ENCODE assay signal across 19 cellular contexts in the genomic region with DNA sequence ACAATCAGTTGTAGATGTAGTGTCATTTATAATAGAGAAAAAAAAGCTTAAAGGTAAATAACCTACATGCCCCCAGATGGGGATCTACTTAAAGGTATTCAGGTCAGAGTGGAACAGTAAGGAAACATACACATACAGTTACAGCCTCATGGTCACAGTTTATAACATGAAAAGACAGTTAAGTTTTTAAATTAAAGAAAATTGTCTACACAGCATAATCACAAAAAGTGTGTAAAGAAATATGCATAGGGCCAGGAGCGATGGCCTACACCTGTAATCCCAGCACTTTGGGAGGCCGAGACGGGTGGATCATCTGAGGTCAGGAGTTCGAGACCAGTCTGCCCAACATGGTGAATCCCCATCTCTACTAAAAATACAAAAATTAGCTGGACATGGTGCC. TPM values are rescaled to one million over a fixed set of nuclear protein-coding genes. Genes with fewer than 3 reads are reported as not detected.
DNase-seq lines count a peak whose midpoint lies in the region; ATAC-seq, FAIRE-seq and TF ChIP-seq lines count a peak whose summit lies in the region.
"Had no signal": no experiment of that assay in that cellular context is flagged by ENCODE, and none has a peak within 500 bp of the region (broad histone marks: within the 10 kb centered on the region; RNA-seq: fewer than 3 reads in every experiment).

No MANE protein-coding gene starts in this region.

- TF ChIP-seq CTCF in PC-3 (conservative IDR thresholded peaks at IDR 0.05; ENCODE audit: low read depth, low read length) (no peak), HepG2 (CRISPR knock-in tag; IDR thresholded peaks at IDR 0.05) (no peak)

- CTCF ChIA-PET in PC-3 (lab: Charles Lee) (no interaction called here), HepG2 (lab: Yijun Ruan, JAX; ENCODE audit: low intra/inter-chr PET ratio, low total read pairs) (no interaction called here)

- POLR2A ChIA-PET in PC-3 (lab: Charles Lee; ENCODE audit: unreplicated experiment) = no interaction called here
- POLR2A ChIA-PET in HepG2 (lab: Yijun Ruan, JAX) = no interaction called here

- no peaks in the 10 kb centered on the region for H3K36me3 ChIP-seq in PC-3 (ENCODE audit: low read depth, low read length)
- no peaks in the 10 kb centered on the region for H3K36me3 ChIP-seq in esophagus (ENCODE audit: control insufficient read depth in 2 of 2, insufficient read depth in 2 of 2, low read length in 1 of 2)
- no peaks in the 10 kb centered on the region for H3K36me3 ChIP-seq in HepG2 (replicated peaks in 1 of 2; ENCODE audit: control insufficient read depth in 1 of 2, insufficient read depth in 2 of 2, low read length in 2 of 2)

- ATAC-seq in PC-3 (no peak), HepG2 (no peak), GM21576 (IDR thresholded peaks at IDR 0.05; ENCODE audit: unreplicated experiment) (no peak)

- no peak for TF ChIP-seq RAD21 in HepG2 (CRISPR knock-in tag; IDR thresholded peaks at IDR 0.05)

- H3K9me2 ChIP-seq in PC-3 (replicated peaks; ENCODE audit: low read length) = no peaks in the 10 kb centered on the region

- WGBS in esophagus, 2 donors = 92 to 96% methylated on average over 4 of the region's 4 CpGs
- 57% methylated on average over 4 of the region's 4 CpGs for WGBS in HepG2 (ENCODE audit: low lambda C conversion rate)

- FAIRE-seq in HepG2 (lab: Jason Lieb, UNC) (no peak), H54 (lab: Jason Lieb, UNC) (no peak)
- FAIRE-seq: A204.1, D721Med, G401.6, GM12891, GM19239 had no signal

- no TSS peak for BruUV-seq in PC-3 (replicated peaks; lab: Mats Ljungman, UMichigan)
- no TSS peak for BruUV-seq in HepG2 (replicated peaks; lab: Mats Ljungman, UMichigan)

- peaks cover 5% of the 10 kb centered on the region for H3F3A ChIP-seq in PC-3 (ENCODE audit: low read length, unreplicated experiment)

- H3K9ac ChIP-seq in PC-3 (ENCODE audit: low read length) = peak overlapping the region; percentile 71; the same call in 1 of the 2 replicates
- H3K9ac ChIP-seq in HepG2 (ENCODE audit: insufficient read depth, low read depth, low read length) = no peak overlapping the region
- H3K9ac ChIP-seq: GM23248 had no signal

- H3K27me3 ChIP-seq in PC-3 (ENCODE audit: low read length) (no peaks in the 10 kb centered on the region), esophagus (ENCODE audit: control insufficient read depth in 1 of 2, insufficient read depth in 2 of 2, low read length in 2 of 2) (no peaks in the 10 kb centered on the region), HepG2 (ENCODE audit: control insufficient read depth in 1 of 2, insufficient read depth in 2 of 2, low read length in 2 of 2) (peaks cover 0 to 16% of the 10 kb centered on the region in 2 experiments; a peak in 2 of 5 replicates)

- H2AFZ ChIP-seq in PC-3 (ENCODE audit: low read length) = no peak overlapping the region
- H2AFZ ChIP-seq in HepG2 (ENCODE audit: low read length) = no peak overlapping the region
- H2AFZ ChIP-seq: GM23248 had no signal

- DNase-seq in PC-3 = no peak
- no peak for DNase-seq in HepG2 (ENCODE audit: low spot score)
- DNase-seq in H54 (ENCODE audit: insufficient read length, low spot score) = no peak
- DNase-seq: AML-193; Caco-2; CD4-positive, alpha-beta T cell; GM23248; HCEC 1CT; KBM-7 had no signal

- H3K27ac ChIP-seq in PC-3 (ENCODE audit: low read length) (peak overlapping the region; percentile 95), esophagus (ENCODE audit: low read depth in 2 of 2, low read length in 1 of 2) (peak overlapping the region; percentile 2 to 36), HepG2 (ENCODE audit: extremely low read length, insufficient read depth, low read length) (no peak overlapping the region)
- H3K27ac ChIP-seq: C4-2B, GM23248 had no signal

- H3K79me2 ChIP-seq in PC-3 (ENCODE audit: low read length) = peaks cover 12% of the 10 kb centered on the region
- no peaks in the 10 kb centered on the region for H3K79me2 ChIP-seq in HepG2 (ENCODE audit: insufficient read depth, low read length)

- in situ Hi-C loops in HepG2 (cut with HindIII; ENCODE audit: extremely low pct_ligation_motif_present, low pct_unique_long_range_greater_than_20kb) = no loop called here

- intact Hi-C loops in PC-3 (cut with micrococcal nuclease) (no loop called here), HepG2 (cut with micrococcal nuclease; ENCODE audit: unreplicated experiment) (no loop called here)

- no peak for TF ChIP-seq EP300 in HepG2 (IDR thresholded peaks at IDR 0.05; ENCODE audit: low read depth in 2 of 2, low read length in 2 of 2)
- TF ChIP-seq EP300 in HepG2 (CRISPR knock-in tag; IDR thresholded peaks at IDR 0.05; ENCODE audit: borderline replicate concordance) = no peak

- peaks cover 45% of the 10 kb centered on the region for H3K4me1 ChIP-seq in PC-3 (ENCODE audit: insufficient read depth, low read length)
- peaks cover 2 to 17% of the 10 kb centered on the region in 2 donors for H3K4me1 ChIP-seq in esophagus (ENCODE audit: control insufficient read depth in 2 of 2, insufficient read depth in 2 of 2, low read length in 1 of 2)
- peaks cover 34% of the 10 kb centered on the region for H3K4me1 ChIP-seq in HepG2 (ENCODE audit: insufficient read depth, low read length)

- H4K20me1 ChIP-seq in PC-3 (ENCODE audit: low read length) (no peaks in the 10 kb centered on the region), HepG2 (ENCODE audit: insufficient read depth, low read length) (no peaks in the 10 kb centered on the region)

- no peak overlapping the region for H3K4me3 ChIP-seq in PC-3 (ENCODE audit: low read length)
- H3K4me3 ChIP-seq in esophagus (ENCODE audit: low read depth in 1 of 2, low read length in 2 of 2) = no peak overlapping the region
- no peak overlapping the region for H3K4me3 ChIP-seq in HepG2 (replicated peaks in 1 of 3; ENCODE audit: insufficient read depth in 1 of 3, low read depth in 2 of 3, low read length in 3 of 3)
- H3K4me3 ChIP-seq: GM23248 had no signal

- H3K4me2 ChIP-seq in PC-3 (ENCODE audit: low read length) (peak overlapping the region; percentile 60; the same call in 1 of the 2 replicates), HepG2 (ENCODE audit: low read depth, low read length) (no peak overlapping the region)

- TF ChIP-seq POLR2A in HepG2 (IDR thresholded peaks at IDR 0.05; ENCODE audit: insufficient read depth in 1 of 2, low read depth in 2 of 2, low read length in 2 of 2) = no peak
- TF ChIP-seq POLR2A in H54 (IDR thresholded peaks at IDR 0.05; ENCODE audit: low read depth, low read length) = no peak

- no peaks in the 10 kb centered on the region for H3K9me3 ChIP-seq in PC-3 (ENCODE audit: low read length)
- H3K9me3 ChIP-seq in esophagus (ENCODE audit: control insufficient read depth in 2 of 2, insufficient read depth in 1 of 2, low read depth in 1 of 2, low read length in 1 of 2) = no peaks in the 10 kb centered on the region
- no peaks in the 10 kb centered on the region for H3K9me3 ChIP-seq in HepG2 (ENCODE audit: low read length)
- H3K9me3 ChIP-seq: Caco-2 had no signal

RNA-seq across cellular contexts. Expression of a gene that starts 6.8 kb away (rescaled TPM):
- total RNA-seq in PC-3 (2014; rRNA removed) (39.5 and 52.2 TPM in 2 replicates), HepG2 (2016; rRNA removed; fragmentation: Illumina TruSeq; extraction: Trizol) (0.15 and 0.18 TPM in 2 replicates)
- polyA plus RNA-seq in esophagus (100 to 1,000 TPM; 137 to 138 TPM), HepG2 (2011; rRNA removed) (0.07 and 0.17 TPM in 2 replicates)
- not detected in 2 replicates for total RNA-seq in HepG2 (2016; cell fraction: cytosol; rRNA removed; fragmentation: Illumina TruSeq; extraction: Trizol; ENCODE audit: low read depth)
- total RNA-seq in HepG2 (2016; cell fraction: insoluble cytoplasmic fraction; rRNA removed; fragmentation: Illumina TruSeq; extraction: Trizol) = 0.15 TPM in 1 of 2 replicates, not detected in the other
- total RNA-seq in HepG2 (2016; cell fraction: membrane; rRNA removed; fragmentation: Illumina TruSeq; extraction: Trizol) = 0.09 and 0.10 TPM in 2 replicates
- not detected in 2 replicates for total RNA-seq in HepG2 (2016; cell fraction: nucleus; rRNA removed; fragmentation: Illumina TruSeq; extraction: Trizol)
- polyA plus RNA-seq in HepG2 (2011; cell fraction: cytosol; rRNA removed) = 0.08 and 0.09 TPM in 2 replicates
- polyA plus RNA-seq in HepG2 (2011; cell fraction: nucleus; rRNA removed) = not detected in 2 replicates
- not detected in 2 replicates for polyA plus RNA-seq in HepG2 (2012)
- 0.07 TPM in 1 of 2 replicates, not detected in the other for polyA plus RNA-seq in HepG2 (2016; cell fraction: cytosol; fragmentation: Illumina TruSeq; extraction: Trizol; ENCODE audit: low read depth)
- polyA plus RNA-seq in HepG2 (2016; cell fraction: insoluble cytoplasmic fraction; fragmentation: Illumina TruSeq; extraction: Trizol; ENCODE audit: low read depth) = 0.17 and 0.19 TPM in 2 replicates
- polyA plus RNA-seq in HepG2 (2016; cell fraction: membrane; fragmentation: Illumina TruSeq; extraction: Trizol; ENCODE audit: low read depth) = 0.10 TPM in 1 of 2 replicates, not detected in the other
- 0.27 and 0.37 TPM in 2 replicates for polyA plus RNA-seq in HepG2 (2016; cell fraction: nucleus; fragmentation: Illumina TruSeq; extraction: Trizol; ENCODE audit: insufficient read depth, low read depth)
- 43.4 TPM in 1 of 2 replicates, not detected in the other for polyA minus RNA-seq in HepG2 (2011; rRNA and poly(A)+ RNA removed; ENCODE audit: low replicate concordance)
- 0.40 and 0.70 TPM in 2 replicates for polyA minus RNA-seq in HepG2 (2011; cell fraction: cytosol; rRNA and poly(A)+ RNA removed)
- polyA minus RNA-seq in HepG2 (2011; cell fraction: nucleus; rRNA and poly(A)+ RNA removed) = not detected in 2 replicates
- total RNA-seq: GM23248 had no signal
- polyA plus RNA-seq: GM23248 had no signal

RNA-seq across cellular contexts. Expression of a gene that starts 23.4 kb away (rescaled TPM):
- total RNA-seq in PC-3 (2014; rRNA removed) (177 and 244 TPM in 2 replicates), HepG2 (2016; rRNA removed; fragmentation: Illumina TruSeq; extraction: Trizol) (0.45 and 0.49 TPM in 2 replicates)
- polyA plus RNA-seq in esophagus (100 to 1,000 TPM; 161 to 191 TPM), HepG2 (2011; rRNA removed) (2.5 and 2.8 TPM in 2 replicates)
- 0.10 and 0.44 TPM in 2 replicates for total RNA-seq in HepG2 (2016; cell fraction: cytosol; rRNA removed; fragmentation: Illumina TruSeq; extraction: Trizol; ENCODE audit: low read depth)
- total RNA-seq in HepG2 (2016; cell fraction: insoluble cytoplasmic fraction; rRNA removed; fragmentation: Illumina TruSeq; extraction: Trizol) = 0.21 and 0.50 TPM in 2 replicates
- total RNA-seq in HepG2 (2016; cell fraction: membrane; rRNA removed; fragmentation: Illumina TruSeq; extraction: Trizol) = 0.14 and 0.25 TPM in 2 replicates
- 0.88 and 2.1 TPM in 2 replicates for total RNA-seq in HepG2 (2016; cell fraction: nucleus; rRNA removed; fragmentation: Illumina TruSeq; extraction: Trizol)
- polyA plus RNA-seq in HepG2 (2011; cell fraction: cytosol; rRNA removed) = 3.4 and 3.9 TPM in 2 replicates
- polyA plus RNA-seq in HepG2 (2011; cell fraction: nucleus; rRNA removed) = 7.6 and 10.2 TPM in 2 replicates
- 2.7 and 2.9 TPM in 2 replicates for polyA plus RNA-seq in HepG2 (2012)
- 0.20 and 0.25 TPM in 2 replicates for polyA plus RNA-seq in HepG2 (2016; cell fraction: cytosol; fragmentation: Illumina TruSeq; extraction: Trizol; ENCODE audit: low read depth)
- polyA plus RNA-seq in HepG2 (2016; cell fraction: insoluble cytoplasmic fraction; fragmentation: Illumina TruSeq; extraction: Trizol; ENCODE audit: low read depth) = 0.21 and 0.37 TPM in 2 replicates
- 0.24 and 0.43 TPM in 2 replicates for polyA plus RNA-seq in HepG2 (2016; cell fraction: membrane; fragmentation: Illumina TruSeq; extraction: Trizol; ENCODE audit: low read depth)
- 3.0 TPM in 2 replicates for polyA plus RNA-seq in HepG2 (2016; cell fraction: nucleus; fragmentation: Illumina TruSeq; extraction: Trizol; ENCODE audit: insufficient read depth, low read depth)
- polyA minus RNA-seq in HepG2 (2011; rRNA and poly(A)+ RNA removed; ENCODE audit: low replicate concordance) = 0.37 and 3.2 TPM in 2 replicates
- 2.2 TPM in 2 replicates for polyA minus RNA-seq in HepG2 (2011; cell fraction: cytosol; rRNA and poly(A)+ RNA removed)
- 1.0 and 2.6 TPM in 2 replicates for polyA minus RNA-seq in HepG2 (2011; cell fraction: nucleus; rRNA and poly(A)+ RNA removed)

RNA-seq across cellular contexts. Expression of a gene that starts 27.1 kb away (rescaled TPM):
- 37.6 and 39.5 TPM in 2 replicates for total RNA-seq in PC-3 (2014; rRNA removed)
- polyA plus RNA-seq in esophagus = 1 to 10 TPM; 6.8 to 7.6 TPM
- total RNA-seq in HepG2 (2016; rRNA removed; fragmentation: Illumina TruSeq; extraction: Trizol) = 15.8 and 17.0 TPM in 2 replicates
- total RNA-seq in HepG2 (2016; cell fraction: cytosol; rRNA removed; fragmentation: Illumina TruSeq; extraction: Trizol; ENCODE audit: low read depth) = 1.2 and 1.9 TPM in 2 replicates
- total RNA-seq in HepG2 (2016; cell fraction: insoluble cytoplasmic fraction; rRNA removed; fragmentation: Illumina TruSeq; extraction: Trizol) = 14.9 and 16.0 TPM in 2 replicates
- 3.9 and 4.3 TPM in 2 replicates for total RNA-seq in HepG2 (2016; cell fraction: membrane; rRNA removed; fragmentation: Illumina TruSeq; extraction: Trizol)
- total RNA-seq in HepG2 (2016; cell fraction: nucleus; rRNA removed; fragmentation: Illumina TruSeq; extraction: Trizol) = 9.9 and 11.2 TPM in 2 replicates
- polyA plus RNA-seq in HepG2 (2011; rRNA removed) = 5.8 and 7.4 TPM in 2 replicates
- polyA plus RNA-seq in HepG2 (2011; cell fraction: cytosol; rRNA removed) = 6.0 and 7.5 TPM in 2 replicates
- polyA plus RNA-seq in HepG2 (2011; cell fraction: nucleus; rRNA removed) = 9.2 and 9.4 TPM in 2 replicates
- polyA plus RNA-seq in HepG2 (2012) = 5.0 and 5.3 TPM in 2 replicates
- polyA plus RNA-seq in HepG2 (2016; cell fraction: cytosol; fragmentation: Illumina TruSeq; extraction: Trizol; ENCODE audit: low read depth) = 0.57 and 0.62 TPM in 2 replicates
- 9.1 and 10.3 TPM in 2 replicates for polyA plus RNA-seq in HepG2 (2016; cell fraction: insoluble cytoplasmic fraction; fragmentation: Illumina TruSeq; extraction: Trizol; ENCODE audit: low read depth)
- polyA plus RNA-seq in HepG2 (2016; cell fraction: membrane; fragmentation: Illumina TruSeq; extraction: Trizol; ENCODE audit: low read depth) = 1.1 and 1.8 TPM in 2 replicates
- polyA plus RNA-seq in HepG2 (2016; cell fraction: nucleus; fragmentation: Illumina TruSeq; extraction: Trizol; ENCODE audit: insufficient read depth, low read depth) = 13.2 and 13.9 TPM in 2 replicates
- polyA minus RNA-seq in HepG2 (2011; rRNA and poly(A)+ RNA removed; ENCODE audit: low replicate concordance) = 42.6 and 112 TPM in 2 replicates
- polyA minus RNA-seq in HepG2 (2011; cell fraction: cytosol; rRNA and poly(A)+ RNA removed) = 11.8 and 12.4 TPM in 2 replicates
- 9.3 and 9.8 TPM in 2 replicates for polyA minus RNA-seq in HepG2 (2011; cell fraction: nucleus; rRNA and poly(A)+ RNA removed)

RNA-seq across cellular contexts. Expression of a gene that starts 38.7 kb away (rescaled TPM):
- total RNA-seq in PC-3 (2014; rRNA removed) (0.33 TPM in 1 of 2 replicates, not detected in the other), HepG2 (2016; rRNA removed; fragmentation: Illumina TruSeq; extraction: Trizol) (0.49 and 0.53 TPM in 2 replicates)
- polyA plus RNA-seq in esophagus (under 1 TPM; 0.21 to 0.37 TPM), HepG2 (2011; rRNA removed) (0.47 and 0.55 TPM in 2 replicates)
- total RNA-seq in HepG2 (2016; cell fraction: cytosol; rRNA removed; fragmentation: Illumina TruSeq; extraction: Trizol; ENCODE audit: low read depth) = not detected in 2 replicates
- 0.52 and 0.55 TPM in 2 replicates for total RNA-seq in HepG2 (2016; cell fraction: insoluble cytoplasmic fraction; rRNA removed; fragmentation: Illumina TruSeq; extraction: Trizol)
- total RNA-seq in HepG2 (2016; cell fraction: membrane; rRNA removed; fragmentation: Illumina TruSeq; extraction: Trizol) = 0.34 TPM in 2 replicates
- not detected in 2 replicates for total RNA-seq in HepG2 (2016; cell fraction: nucleus; rRNA removed; fragmentation: Illumina TruSeq; extraction: Trizol)
- polyA plus RNA-seq in HepG2 (2011; cell fraction: cytosol; rRNA removed) = 0.81 and 0.82 TPM in 2 replicates
- polyA plus RNA-seq in HepG2 (2011; cell fraction: nucleus; rRNA removed) = 0.35 and 0.62 TPM in 2 replicates
- polyA plus RNA-seq in HepG2 (2012) = 0.68 TPM in 2 replicates
- polyA plus RNA-seq in HepG2 (2016; cell fraction: cytosol; fragmentation: Illumina TruSeq; extraction: Trizol; ENCODE audit: low read depth) = not detected in 2 replicates
- polyA plus RNA-seq in HepG2 (2016; cell fraction: insoluble cytoplasmic fraction; fragmentation: Illumina TruSeq; extraction: Trizol; ENCODE audit: low read depth) = 0.46 and 0.48 TPM in 2 replicates
- not detected in 2 replicates for polyA plus RNA-seq in HepG2 (2016; cell fraction: membrane; fragmentation: Illumina TruSeq; extraction: Trizol; ENCODE audit: low read depth)
- polyA plus RNA-seq in HepG2 (2016; cell fraction: nucleus; fragmentation: Illumina TruSeq; extraction: Trizol; ENCODE audit: insufficient read depth, low read depth) = not detected in 2 replicates
- polyA minus RNA-seq in HepG2 (2011; rRNA and poly(A)+ RNA removed; ENCODE audit: low replicate concordance) = 0.21 TPM in 1 of 2 replicates, not detected in the other
- polyA minus RNA-seq in HepG2 (2011; cell fraction: cytosol; rRNA and poly(A)+ RNA removed) = not detected in 2 replicates
- 0.87 TPM in 1 of 2 replicates, not detected in the other for polyA minus RNA-seq in HepG2 (2011; cell fraction: nucleus; rRNA and poly(A)+ RNA removed)
- total RNA-seq: CD4-positive, alpha-beta T cell; GM23248; H4 had no signal
- polyA plus RNA-seq: BJ, GM23248 had no signal

RNA-seq across cellular contexts. Expression of a gene that starts 59.9 kb away (rescaled TPM):
- total RNA-seq in PC-3 (2014; rRNA removed) = 51.2 and 53.3 TPM in 2 replicates
- 10 to 100 TPM; 51.3 to 88.1 TPM for polyA plus RNA-seq in esophagus
- 26.5 and 30.2 TPM in 2 replicates for total RNA-seq in HepG2 (2016; rRNA removed; fragmentation: Illumina TruSeq; extraction: Trizol)
- 6.4 and 7.8 TPM in 2 replicates for total RNA-seq in HepG2 (2016; cell fraction: cytosol; rRNA removed; fragmentation: Illumina TruSeq; extraction: Trizol; ENCODE audit: low read depth)
- 30.1 and 30.4 TPM in 2 replicates for total RNA-seq in HepG2 (2016; cell fraction: insoluble cytoplasmic fraction; rRNA removed; fragmentation: Illumina TruSeq; extraction: Trizol)
- total RNA-seq in HepG2 (2016; cell fraction: membrane; rRNA removed; fragmentation: Illumina TruSeq; extraction: Trizol) = 7.4 and 8.6 TPM in 2 replicates
- total RNA-seq in HepG2 (2016; cell fraction: nucleus; rRNA removed; fragmentation: Illumina TruSeq; extraction: Trizol) = 17.9 and 19.3 TPM in 2 replicates
- polyA plus RNA-seq in HepG2 (2011; rRNA removed) = 22.2 and 23.0 TPM in 2 replicates
- 25.4 and 31.1 TPM in 2 replicates for polyA plus RNA-seq in HepG2 (2011; cell fraction: cytosol; rRNA removed)
- polyA plus RNA-seq in HepG2 (2011; cell fraction: nucleus; rRNA removed) = 71.0 and 88.9 TPM in 2 replicates
- 15.6 and 17.8 TPM in 2 replicates for polyA plus RNA-seq in HepG2 (2012)
- 4.4 TPM in 2 replicates for polyA plus RNA-seq in HepG2 (2016; cell fraction: cytosol; fragmentation: Illumina TruSeq; extraction: Trizol; ENCODE audit: low read depth)
- polyA plus RNA-seq in HepG2 (2016; cell fraction: insoluble cytoplasmic fraction; fragmentation: Illumina TruSeq; extraction: Trizol; ENCODE audit: low read depth) = 27.5 and 28.1 TPM in 2 replicates
- 3.8 and 5.1 TPM in 2 replicates for polyA plus RNA-seq in HepG2 (2016; cell fraction: membrane; fragmentation: Illumina TruSeq; extraction: Trizol; ENCODE audit: low read depth)
- 36.5 and 39.9 TPM in 2 replicates for polyA plus RNA-seq in HepG2 (2016; cell fraction: nucleus; fragmentation: Illumina TruSeq; extraction: Trizol; ENCODE audit: insufficient read depth, low read depth)
- 9.9 and 24.8 TPM in 2 replicates for polyA minus RNA-seq in HepG2 (2011; rRNA and poly(A)+ RNA removed; ENCODE audit: low replicate concordance)
- 5.3 and 10.7 TPM in 2 replicates for polyA minus RNA-seq in HepG2 (2011; cell fraction: cytosol; rRNA and poly(A)+ RNA removed)
- polyA minus RNA-seq in HepG2 (2011; cell fraction: nucleus; rRNA and poly(A)+ RNA removed) = 27.2 and 33.7 TPM in 2 replicates

Comparison
In these comparisons a context has a peak if more than half of its experiments do, and no peak if none do; other contexts are left out.
1. RNA of a gene that starts 6.8 kb away (total RNA-seq): 39.5 to 52.2 TPM in PC-3; 0.09 to 0.18 TPM in HepG2; every median in the first group is over 10 times any median in the second.
2. RNA of a gene that starts 23.4 kb away (total RNA-seq): 177 to 244 TPM in PC-3; 0.10 to 2.1 TPM in HepG2; every median in the first group is over 10 times any median in the second.